In the genomic region with DNA sequence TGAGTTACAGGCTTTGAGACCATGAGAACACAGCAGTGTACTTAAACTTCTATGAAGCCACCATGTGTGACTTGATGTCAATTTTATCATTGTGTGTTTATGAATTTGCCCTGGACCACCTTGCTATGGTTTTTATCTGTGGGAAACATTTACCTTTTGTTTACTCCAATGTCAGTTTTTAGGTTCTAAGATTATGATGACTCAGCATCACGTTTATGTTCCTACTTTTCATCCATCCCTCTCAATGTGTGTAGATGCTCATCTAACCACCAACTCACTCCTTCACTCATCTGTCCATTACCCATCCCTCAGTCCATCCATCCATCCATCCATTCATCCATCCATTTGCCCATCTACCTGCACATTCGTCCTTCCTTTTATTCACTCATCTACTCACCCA, we compare ENCODE assay signal across 2 cellular contexts.
A peak's percentile ranks its signal among the peaks of the same experiment; 100 is the strongest.
TF ChIP-seq lines count a peak whose summit lies in the region.

No MANE protein-coding gene starts in this region.

TF ChIP-seq in HepG2, 621 proteins besides CTCF, POLR2A, EP300 and RAD21:
- TF ChIP-seq RBM39 (IDR thresholded peaks at IDR 0.05; ENCODE audit: low read depth, low read length, poor library complexity, severe bottlenecking) (no peak), MAFF (IDR thresholded peaks at IDR 0.05; ENCODE audit: low read depth, low read length) (peak; percentile 98), ZNF260 (CRISPR knock-in tag; IDR thresholded peaks at IDR 0.05; ENCODE audit: borderline replicate concordance, low read depth) (no peak), MAFK (conservative IDR thresholded peaks at IDR 0.05 in 1 of 2, IDR thresholded peaks at IDR 0.05 in 1 of 2; ENCODE audit: low read length in 2 of 2) (peak; percentile 95 to 99), FOXO1 (CRISPR knock-in tag; IDR thresholded peaks at IDR 0.05) (no peak), HHEX (CRISPR knock-in tag; IDR thresholded peaks at IDR 0.05) (no peak), U2AF2 (IDR thresholded peaks at IDR 0.05; ENCODE audit: low read depth, low read length) (no peak), NFYC (CRISPR knock-in tag; IDR thresholded peaks at IDR 0.05) (no peak)

TF ChIP-seq in IMR-90, 13 proteins besides CTCF, POLR2A, EP300 and RAD21:
- TF ChIP-seq BHLHE40 (IDR thresholded peaks at IDR 0.05; ENCODE audit: low read depth, low read length): no peak
- peak; percentile 97 for TF ChIP-seq MAFK (IDR thresholded peaks at IDR 0.05; ENCODE audit: low read depth, low read length)
TF ChIP-seq in IMR-90: peak in this region for 1.
